Comparison of ENCODE assay signal across 8 cellular contexts in genomic region chr6:83192871-83193746, GRCh38. TPM values are rescaled to one million over a fixed set of nuclear protein-coding genes. Genes with fewer than 3 reads are reported as not detected.
DNase-seq lines count a peak whose midpoint lies in the region; ATAC-seq, FAIRE-seq and TF ChIP-seq lines count a peak whose summit lies in the region.

Gene PGM3, minus strand, starts transcription at chr6:83193265. Its CDS starts 2,253 bp downstream, at chr6:83191012.
Gene RWDD2A, plus strand, starts transcription at chr6:83193357. Its CDS starts 1,095 bp downstream, at chr6:83194452.

- H3K27ac ChIP-seq in transverse colon, result peak within 1 kb of the TSS; percentile 85 to 87 (median 86)

- H3K9me3 ChIP-seq in adipocyte (ENCODE audit: control insufficient read depth, low read length) (no peaks in the 10 kb centered on the region), transverse colon (no peaks in the 10 kb centered on the region)

- TF ChIP-seq POLR2A in GM12891 (IDR thresholded peaks at IDR 0.05; ENCODE audit: low read depth, low read length) (peak; percentile 77), transverse colon (IDR thresholded peaks at IDR 0.05) (peak; percentile 88)

- H3K36me3 ChIP-seq in adipocyte (ENCODE audit: control insufficient read depth, insufficient read depth, low read length, severe bottlenecking) (peaks cover 36% of the 10 kb centered on the region), transverse colon (peaks cover 0 to 3% (median 0%) of the 10 kb centered on the region in 4 donors)

- peak within 1 kb of the TSS; percentile 91 for H3K9ac ChIP-seq in adipocyte (ENCODE audit: low read length)

- DNase-seq in GM12891 (ENCODE audit: insufficient read length, low spot score) (peak; percentile 98), NCI-H1092 treated with DMSO at 0.1 percent for 48 hours (lab: John Stamatoyannopoulos, UW) (peak; percentile 70), SW 1271 (lab: John Stamatoyannopoulos, UW) (peak; percentile 64 to 78), adipocyte (ENCODE audit: low read depth) (peak; percentile 97), cardiac septum (ENCODE audit: low spot score) (peak; percentile 95), pons (ENCODE audit: low spot score) (peak; percentile 88), transverse colon (peak; percentile 94)

- TF ChIP-seq CTCF in transverse colon (IDR thresholded peaks at IDR 0.05), result no peak

- in situ Hi-C loops in transverse colon (cut with MboI; ENCODE audit: low pct_ligation_motif_present in 1 of 4, low pct_unique_long_range_greater_than_20kb in 1 of 4, low sequenced_read_pairs in 3 of 4), result loop anchor here in 1 of 4 donors (25.0 kb wide), 1 partner anchor 956 kb away; the partner anchor contains the start of gene IBTK

- peak; percentile 98 for ATAC-seq in HG02642 (IDR thresholded peaks at IDR 0.05; ENCODE audit: poor library complexity, unreplicated experiment)

- H3K27me3 ChIP-seq in adipocyte (replicated peaks; ENCODE audit: control insufficient read depth, insufficient read depth, low read length) (no peaks in the 10 kb centered on the region), transverse colon (no peaks in the 10 kb centered on the region)

- intact Hi-C loops in cardiac septum (cut with DNase I) (loop anchor here (5.0 to 10.0 kb wide), 2 partner anchors 126 to 948 kb away; partner anchors contain the start of genes DOP1A, IBTK and UBE3D), transverse colon (cut with DNase I; ENCODE audit: low total_unique reads) (loop anchor here (10.0 kb wide), 1 partner anchor 128 kb away; the partner anchor contains the start of genes DOP1A and UBE3D)

- H3K4me3 ChIP-seq in adipocyte (ENCODE audit: low read length) (peak within 1 kb of the TSS; percentile 92), transverse colon (peak within 1 kb of the TSS; percentile 79 to 97 (median 90))

- WGBS in transverse colon (ENCODE audit: low coverage in 1 of 2), 2 donors, result 1% methylated on average over 78 of the region's 88 CpGs; no CpG with 5 or more reads in 1 of the 2 donors

- H3K4me1 ChIP-seq in adipocyte (ENCODE audit: control insufficient read depth, insufficient read depth, low read length), result peaks cover 42% of the 10 kb centered on the region
- peaks cover 5 to 28% (median 12%) of the 10 kb centered on the region in 4 donors for H3K4me1 ChIP-seq in transverse colon

- no peak for TF ChIP-seq EP300 in transverse colon (IDR thresholded peaks at IDR 0.05; ENCODE audit: low read depth)

- peak; percentile 98 for FAIRE-seq in GM12891 (lab: Jason Lieb, UNC)

TF ChIP-seq in GM12891, 5 proteins besides CTCF, POLR2A, EP300 and RAD21:
- TF ChIP-seq POU2F2 (IDR thresholded peaks at IDR 0.05; ENCODE audit: low read depth, low read length), result no peak
- TF ChIP-seq SPI1 (IDR thresholded peaks at IDR 0.05; ENCODE audit: low read depth, low read length), result peak; percentile 45
- peak; percentile 80 for TF ChIP-seq POLR2AphosphoS5 (IDR thresholded peaks at IDR 0.05; ENCODE audit: low read depth, low read length)
- TF ChIP-seq TAF1 (IDR thresholded peaks at IDR 0.05; ENCODE audit: low read depth, low read length), result peak; percentile 71

RNA-seq across cellular contexts. Expression of gene PGM3, which starts in this region (rescaled TPM):
- 10.8 TPM for polyA plus RNA-seq in GM12891 (2012; ENCODE audit: low read depth, missing spikeins)
- 23.8 TPM for total RNA-seq in cardiac septum
- total RNA-seq in transverse colon, result 100 to 1,000 TPM in 1 of 4 donors, 10 to 100 TPM in 2, 1 to 10 TPM in 1; 7.9 to 291 (median 21.1) TPM

RNA-seq across cellular contexts. Expression of gene RWDD2A, which starts in this region (rescaled TPM):
- 2.8 TPM for polyA plus RNA-seq in GM12891 (2012; ENCODE audit: low read depth, missing spikeins)
- total RNA-seq in cardiac septum (3.2 TPM), transverse colon (1 to 10 TPM in 3 of 4 donors, under 1 TPM in 1; 0.20 to 3.5 (median 1.7) TPM)

Comparison
In these comparisons a context has a peak if more than half of its experiments do, and no peak if none do; other contexts are left out.
1. Peak in every context shown above with its lines: DNase-seq, ATAC-seq, H3K4me3 ChIP-seq and H3K27ac ChIP-seq.